ENCODE assay signal across 8 cellular contexts in genomic region chr3:157618075-157618760, GRCh38.
A peak's percentile ranks its signal among the peaks of the same experiment; 100 is the strongest.
DNase-seq lines count a peak whose midpoint lies in the region; ATAC-seq and TF ChIP-seq lines count a peak whose summit lies in the region.

No MANE protein-coding gene starts in this region.

- H3K9me2 ChIP-seq in PC-3 (replicated peaks; ENCODE audit: low read length): no peaks in the 10 kb centered on the region

- TF ChIP-seq CTCF in PC-3 (conservative IDR thresholded peaks at IDR 0.05; ENCODE audit: low read depth, low read length): peak; percentile 77

- H3K36me3 ChIP-seq in H7 (replicated peaks; ENCODE audit: control insufficient read depth, insufficient read depth, low read length) (no peaks in the 10 kb centered on the region), PC-3 (ENCODE audit: low read depth, low read length) (no peaks in the 10 kb centered on the region)

- H3K4me1 ChIP-seq in PC-3 (ENCODE audit: insufficient read depth, low read length): peaks cover 5% of the 10 kb centered on the region; the same call in 1 of the 2 replicates

- H3K4me2 ChIP-seq in PC-3 (ENCODE audit: low read length): peak overlapping the region; percentile 13; the same call in 1 of the 2 replicates

- H3K4me3 Mint-ChIP-seq in activated naive CD8-positive, alpha-beta T cell treated with anti-CD3 and anti-CD28 coated beads, Interleukin-2, amount 10 ng/mL, durations not matched to agents 7 days and 5 days: no peak overlapping the region
- H3K4me3 Mint-ChIP-seq in activated naive CD8-positive, alpha-beta T cell treated with anti-CD3 and anti-CD28 coated beads for 36 hours: no peak overlapping the region
- no peak overlapping the region for H3K4me3 Mint-ChIP-seq in memory B cell

- H3K4me3 ChIP-seq in H7 (ENCODE audit: insufficient read depth, low read depth, low read length): no peak overlapping the region
- no peak overlapping the region for H3K4me3 ChIP-seq in PC-3 (ENCODE audit: low read length)

- peaks cover 5% of the 10 kb centered on the region for H3K4me1 Mint-ChIP-seq in activated naive CD8-positive, alpha-beta T cell treated with anti-CD3 and anti-CD28 coated beads, Interleukin-2, amount 10 ng/mL, durations not matched to agents 7 days and 5 days
- H3K4me1 Mint-ChIP-seq in activated naive CD8-positive, alpha-beta T cell treated with anti-CD3 and anti-CD28 coated beads for 36 hours: peaks cover 7% of the 10 kb centered on the region
- no peaks in the 10 kb centered on the region for H3K4me1 Mint-ChIP-seq in memory B cell

- no peak overlapping the region for H3K9ac ChIP-seq in PC-3 (ENCODE audit: low read length)

- no peaks in the 10 kb centered on the region for H3K27me3 ChIP-seq in H7 (ENCODE audit: control insufficient read depth, insufficient read depth, low read length)
- no peaks in the 10 kb centered on the region for H3K27me3 ChIP-seq in PC-3 (ENCODE audit: low read length)

- no TSS peak for BruUV-seq in PC-3 (replicated peaks; lab: Mats Ljungman, UMichigan)

- H2AFZ ChIP-seq in PC-3 (ENCODE audit: low read length): no peak overlapping the region

- no peaks in the 10 kb centered on the region for H3K9me3 ChIP-seq in PC-3 (ENCODE audit: low read length)

- POLR2A ChIA-PET in activated naive CD8-positive, alpha-beta T cell treated with anti-CD3 and anti-CD28 coated beads, Interleukin-2, amount 10 ng/mL, durations not matched to agents 7 days and 5 days (lab: Charles Lee): no interaction called here
- POLR2A ChIA-PET in PC-3 (lab: Charles Lee; ENCODE audit: unreplicated experiment): interaction anchor here (0.6 kb wide), 4 partner anchors 12 to 487 kb away, joined by 7 to 36 read pairs (median 15); no protein-coding TSS in a partner anchor

- no peak overlapping the region for H3K27ac Mint-ChIP-seq in activated naive CD8-positive, alpha-beta T cell treated with anti-CD3 and anti-CD28 coated beads, Interleukin-2, amount 10 ng/mL, durations not matched to agents 7 days and 5 days
- H3K27ac Mint-ChIP-seq in activated naive CD8-positive, alpha-beta T cell treated with anti-CD3 and anti-CD28 coated beads for 36 hours: no peak overlapping the region
- H3K27ac Mint-ChIP-seq in memory B cell: no peak overlapping the region

- intact Hi-C loops in PC-3 (cut with micrococcal nuclease): loop anchor here (1.0 to 5.0 kb wide), 10 partner anchors 86 to 914 kb away; no protein-coding TSS in a partner anchor

- peaks cover 6% of the 10 kb centered on the region for H3K27me3 Mint-ChIP-seq in activated naive CD8-positive, alpha-beta T cell treated with anti-CD3 and anti-CD28 coated beads, Interleukin-2, amount 10 ng/mL, durations not matched to agents 7 days and 5 days
- H3K27me3 Mint-ChIP-seq in activated naive CD8-positive, alpha-beta T cell treated with anti-CD3 and anti-CD28 coated beads for 36 hours: peaks cover 11% of the 10 kb centered on the region
- peaks cover 8% of the 10 kb centered on the region for H3K27me3 Mint-ChIP-seq in memory B cell

- CTCF ChIA-PET in PC-3 (lab: Charles Lee): interaction anchor here (0.6 to 1.0 kb wide), 23 partner anchors 12 to 1171 kb away, joined by 3 to 39 read pairs (median 6); partner anchors contain the start of gene RSRC1

- no peaks in the 10 kb centered on the region for H3K9me3 Mint-ChIP-seq in activated naive CD8-positive, alpha-beta T cell treated with anti-CD3 and anti-CD28 coated beads, Interleukin-2, amount 10 ng/mL, durations not matched to agents 7 days and 5 days
- H3K9me3 Mint-ChIP-seq in activated naive CD8-positive, alpha-beta T cell treated with anti-CD3 and anti-CD28 coated beads for 36 hours: no peaks in the 10 kb centered on the region
- no peaks in the 10 kb centered on the region for H3K9me3 Mint-ChIP-seq in memory B cell

- no peaks in the 10 kb centered on the region for H3K79me2 ChIP-seq in PC-3 (ENCODE audit: low read length)

- H3K36me3 Mint-ChIP-seq in activated naive CD8-positive, alpha-beta T cell treated with anti-CD3 and anti-CD28 coated beads, Interleukin-2, amount 10 ng/mL, durations not matched to agents 7 days and 5 days: no peaks in the 10 kb centered on the region
- H3K36me3 Mint-ChIP-seq in activated naive CD8-positive, alpha-beta T cell treated with anti-CD3 and anti-CD28 coated beads for 36 hours: no peaks in the 10 kb centered on the region
- no peaks in the 10 kb centered on the region for H3K36me3 Mint-ChIP-seq in memory B cell

- no peak for DNase-seq in activated naive CD8-positive, alpha-beta T cell treated with anti-CD3 and anti-CD28 coated beads, Interleukin-2, amount 10 ng/mL, durations not matched to agents 7 days and 5 days
- DNase-seq in activated naive CD8-positive, alpha-beta T cell treated with anti-CD3 and anti-CD28 coated beads for 36 hours: no peak
- DNase-seq in H7 (peak; percentile 29), LHCN-M2 (ENCODE audit: low read depth) (peak; percentile 80), PC-3 (peak; percentile 89), dermis microvascular lymphatic vessel endothelial cell (ENCODE audit: low read depth in 2 of 2) (peak; percentile 51 to 65), memory B cell (ENCODE audit: low spot score in 2 of 2) (peak in 1 of 2 donors; percentile 13)
- no peak for DNase-seq in activated effector memory CD4-positive, alpha-beta T cell treated with Interleukin-2 at 50 U/mL for 16 hours

- H4K20me1 ChIP-seq in PC-3 (ENCODE audit: low read length): no peaks in the 10 kb centered on the region

- no peak overlapping the region for H3K27ac ChIP-seq in PC-3 (ENCODE audit: low read length)

- peak; percentile 39 for ATAC-seq in activated naive CD8-positive, alpha-beta T cell treated with anti-CD3 and anti-CD28 coated beads, Interleukin-2, amount 10 ng/mL, durations not matched to agents 7 days and 5 days (ENCODE audit: low read depth)
- ATAC-seq in PC-3: peak; percentile 80
- ATAC-seq in memory B cell (ENCODE audit: low read depth): peak; percentile 92

- H3F3A ChIP-seq in PC-3 (ENCODE audit: low read length, unreplicated experiment): no peaks in the 10 kb centered on the region

Comparison
In these comparisons a context has a peak if more than half of its experiments do, and no peak if none do; other contexts are left out.
1. ATAC-seq: peak in every context shown above with its lines; median percentile 92 in memory B cell; 80 in PC-3; 39 in activated naive CD8-positive, alpha-beta T cell treated with anti-CD3 and anti-CD28 coated beads, Interleukin-2, amount 10 ng/mL, durations not matched to agents 7 days and 5 days.
2. DNase-seq: peak in H7 (single experiment), LHCN-M2 (single experiment), PC-3 (single experiment) and dermis microvascular lymphatic vessel endothelial cell (2 of 2); none in activated naive CD8-positive, alpha-beta T cell treated with anti-CD3 and anti-CD28 coated beads, Interleukin-2, amount 10 ng/mL, durations not matched to agents 7 days and 5 days (single experiment), activated naive CD8-positive, alpha-beta T cell treated with anti-CD3 and anti-CD28 coated beads for 36 hours (single experiment) and activated effector memory CD4-positive, alpha-beta T cell treated with Interleukin-2 at 50 U/mL for 16 hours (single experiment).